22 cellular contexts compared by ENCODE assay signal in genomic region chr19:7456964-7457541, GRCh38.
DNase-seq lines count a peak whose midpoint lies in the region; ATAC-seq and TF ChIP-seq lines count a peak whose summit lies in the region.
"Had no signal": no experiment of that assay in that cellular context is flagged by ENCODE, and none has a peak within 500 bp of the region (broad histone marks: within the 10 kb centered on the region; RNA-seq: fewer than 3 reads in every experiment).

No MANE protein-coding gene starts in this region.

- peaks cover 6% of the 10 kb centered on the region for H3K9me3 ChIP-seq in RWPE2 (ENCODE audit: severe bottlenecking)
- H3K9me3 ChIP-seq: heart left ventricle, right lobe of liver, thyroid gland had no signal

- H3K9me3 Mint-ChIP-seq in activated naive CD4-positive, alpha-beta T cell treated with anti-CD3 and anti-CD28 coated beads, Interleukin-2, amount 50 U/mL, for 24 hours = no peaks in the 10 kb centered on the region
- H3K9me3 Mint-ChIP-seq in stimulated activated memory B cell treated with anti-CD40 and anti-IgM and Interleukin-4, amounts not matched to agents 10 μg/mL and 1 μg/mL and 100 μg/mL, for 72 hours = no peaks in the 10 kb centered on the region
- H3K9me3 Mint-ChIP-seq: natural killer cell treated with Interleukin-12 subunit alpha and Interleukin-12 subunit beta and Interleukin-15 and Interleukin-18, amount 100 ng/mL, for 72 hours had no signal

- H3K36me3 ChIP-seq in RWPE2 (ENCODE audit: low read depth) = peaks cover 91% of the 10 kb centered on the region

- H3K4me3 ChIP-seq in RWPE2 (ENCODE audit: severe bottlenecking) = no peak overlapping the region
- H3K4me3 ChIP-seq: heart left ventricle, right lobe of liver, thyroid gland had no signal

- H3K4me1 Mint-ChIP-seq in activated naive CD4-positive, alpha-beta T cell treated with anti-CD3 and anti-CD28 coated beads, Interleukin-2, amount 50 U/mL, for 24 hours = peaks cover 23% of the 10 kb centered on the region
- no peaks in the 10 kb centered on the region for H3K4me1 Mint-ChIP-seq in stimulated activated memory B cell treated with anti-CD40 and anti-IgM and Interleukin-4, amounts not matched to agents 10 μg/mL and 1 μg/mL and 100 μg/mL, for 72 hours
- H3K4me1 Mint-ChIP-seq: endodermal cell had no signal

- no peak for TF ChIP-seq CTCF in RWPE2 (IDR thresholded peaks at IDR 0.05; ENCODE audit: poor library complexity, severe bottlenecking)

- H3K36me3 Mint-ChIP-seq in activated naive CD4-positive, alpha-beta T cell treated with anti-CD3 and anti-CD28 coated beads, Interleukin-2, amount 50 U/mL, for 24 hours = peaks cover 22% of the 10 kb centered on the region
- H3K36me3 Mint-ChIP-seq in stimulated activated memory B cell treated with anti-CD40 and anti-IgM and Interleukin-4, amounts not matched to agents 10 μg/mL and 1 μg/mL and 100 μg/mL, for 72 hours = peaks cover 79% of the 10 kb centered on the region

- H3K27me3 ChIP-seq in RWPE2 (ENCODE audit: insufficient read depth, poor library complexity, severe bottlenecking) = no peaks in the 10 kb centered on the region
- H3K27me3 ChIP-seq: heart left ventricle, right lobe of liver, thyroid gland had no signal

- ATAC-seq in RWPE2 (ENCODE audit: low read depth) (no peak), GM21390 (IDR thresholded peaks at IDR 0.05; ENCODE audit: unreplicated experiment) (no peak), HG03439 (IDR thresholded peaks at IDR 0.05; ENCODE audit: unreplicated experiment) (no peak)
- ATAC-seq in stimulated activated memory B cell treated with anti-CD40 and anti-IgM and Interleukin-4, amounts not matched to agents 10 μg/mL and 1 μg/mL and 100 μg/mL, for 72 hours = no peak
- ATAC-seq: activated CD4-positive, CD25-positive, alpha-beta regulatory T cell treated with anti-CD3 and anti-CD28 coated beads, Interleukin-2, amount 50 U/mL, for 24 hours; heart left ventricle; left lobe of liver; natural killer cell treated with Interleukin-12 subunit alpha and Interleukin-12 subunit beta and Interleukin-15 and Interleukin-18, amount 100 ng/mL, for 72 hours; right lobe of liver had no signal

- H3K4me1 ChIP-seq in RWPE2 (ENCODE audit: insufficient read depth, poor library complexity, severe bottlenecking) = peaks cover 16% of the 10 kb centered on the region
- H3K4me1 ChIP-seq: heart left ventricle, right lobe of liver, thyroid gland had no signal

- no peaks in the 10 kb centered on the region for H3K27me3 Mint-ChIP-seq in activated naive CD4-positive, alpha-beta T cell treated with anti-CD3 and anti-CD28 coated beads, Interleukin-2, amount 50 U/mL, for 24 hours
- no peaks in the 10 kb centered on the region for H3K27me3 Mint-ChIP-seq in stimulated activated memory B cell treated with anti-CD40 and anti-IgM and Interleukin-4, amounts not matched to agents 10 μg/mL and 1 μg/mL and 100 μg/mL, for 72 hours
- H3K27me3 Mint-ChIP-seq: natural killer cell treated with Interleukin-12 subunit alpha and Interleukin-12 subunit beta and Interleukin-15 and Interleukin-18, amount 100 ng/mL, for 72 hours had no signal

- DNase-seq in activated naive CD4-positive, alpha-beta T cell treated with Interleukin-2 at 50 U/mL for 16 hours = no peak
- DNase-seq in HCEC 1CT = peak; percentile 5
- DNase-seq in RWPE2 (ENCODE audit: low spot score) = no peak
- DNase-seq in glomerular visceral epithelial cell (ENCODE audit: extremely low spot score) = peak; percentile 11
- DNase-seq: activated gamma-delta T cell; DMS53; endodermal cell; heart left ventricle; KBM-7; NCI-H187 treated with DMSO at 0.1 percent for 48 hours; right lobe of liver; stimulated activated naive CD4-positive, alpha-beta T cell; T-helper 9 cell; thyroid gland had no signal

- no peak overlapping the region for H3K4me3 Mint-ChIP-seq in activated naive CD4-positive, alpha-beta T cell treated with anti-CD3 and anti-CD28 coated beads, Interleukin-2, amount 50 U/mL, for 24 hours
- no peak overlapping the region for H3K4me3 Mint-ChIP-seq in stimulated activated memory B cell treated with anti-CD40 and anti-IgM and Interleukin-4, amounts not matched to agents 10 μg/mL and 1 μg/mL and 100 μg/mL, for 72 hours
- H3K4me3 Mint-ChIP-seq: endodermal cell; natural killer cell treated with Interleukin-12 subunit alpha and Interleukin-12 subunit beta and Interleukin-15 and Interleukin-18, amount 100 ng/mL, for 72 hours had no signal

- H3K27ac Mint-ChIP-seq in activated naive CD4-positive, alpha-beta T cell treated with anti-CD3 and anti-CD28 coated beads, Interleukin-2, amount 50 U/mL, for 24 hours = peak overlapping the region; percentile 46
- no peak overlapping the region for H3K27ac Mint-ChIP-seq in stimulated activated memory B cell treated with anti-CD40 and anti-IgM and Interleukin-4, amounts not matched to agents 10 μg/mL and 1 μg/mL and 100 μg/mL, for 72 hours
- H3K27ac Mint-ChIP-seq: endodermal cell; natural killer cell treated with Interleukin-12 subunit alpha and Interleukin-12 subunit beta and Interleukin-15 and Interleukin-18, amount 100 ng/mL, for 72 hours had no signal

- peak overlapping the region; percentile 98 for H3K27ac ChIP-seq in RWPE2 (ENCODE audit: poor library complexity, severe bottlenecking)
- H3K27ac ChIP-seq: heart left ventricle, parathyroid adenoma, right lobe of liver, thyroid gland had no signal

Comparison
In these comparisons a context has a peak if more than half of its experiments do, and no peak if none do; other contexts are left out.
1. DNase-seq: peak in HCEC 1CT (single experiment) and glomerular visceral epithelial cell (single experiment); none in activated naive CD4-positive, alpha-beta T cell treated with Interleukin-2 at 50 U/mL for 16 hours (single experiment) and RWPE2 (single experiment).